1 cellular context compared by ENCODE assay signal in the genomic region with DNA sequence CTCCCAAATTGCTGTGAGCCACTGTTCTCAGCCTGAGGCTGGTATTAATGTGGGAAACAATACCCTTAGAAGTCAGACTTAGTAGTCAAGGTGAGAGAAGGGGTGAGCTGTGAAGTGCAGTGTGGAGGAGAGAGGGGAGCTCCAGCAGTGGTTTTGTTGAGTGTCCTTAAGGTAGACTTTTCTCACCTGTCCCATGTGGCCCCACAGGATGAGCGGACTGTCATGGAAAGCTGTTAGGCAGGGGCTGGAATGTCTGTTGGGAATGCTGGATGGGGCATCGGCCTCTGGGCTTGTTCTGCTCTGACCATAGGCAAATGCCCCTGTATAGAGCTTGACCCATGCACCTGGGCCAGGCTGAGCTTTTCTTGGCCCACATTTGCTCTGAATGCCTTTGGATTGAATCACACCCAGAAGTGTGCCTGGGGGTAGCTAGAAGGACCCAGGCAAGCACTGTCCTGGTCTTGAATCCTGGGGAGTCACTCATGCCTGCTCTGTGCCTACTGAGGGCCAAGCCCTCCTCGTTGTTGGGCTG.
TF ChIP-seq lines count a peak whose summit lies in the region.

No MANE protein-coding gene starts in this region.

TF ChIP-seq in HepG2, 621 proteins besides CTCF, POLR2A, EP300 and RAD21:
- TF ChIP-seq ZNF296 (CRISPR knock-in tag; conservative IDR thresholded peaks at IDR 0.05) (no peak), ZNF350 (CRISPR knock-in tag; IDR thresholded peaks at IDR 0.05; ENCODE audit: borderline replicate concordance, low read depth) (no peak), ZMYM4 (CRISPR knock-in tag; IDR thresholded peaks at IDR 0.05) (no peak), ZNF749 (CRISPR knock-in tag; IDR thresholded peaks at IDR 0.05; ENCODE audit: borderline replicate concordance) (no peak), ZNF564 (CRISPR knock-in tag; IDR thresholded peaks at IDR 0.05) (no peak)
TF ChIP-seq in HepG2: peak in this region for 0.
